8 cellular contexts compared by ENCODE assay signal in genomic region chr9:34123682-34124081, GRCh38. TPM values are rescaled to one million over a fixed set of nuclear protein-coding genes. Genes with fewer than 3 reads are reported as not detected.
DNase-seq lines count a peak whose midpoint lies in the region; ATAC-seq and TF ChIP-seq lines count a peak whose summit lies in the region.

No MANE protein-coding gene starts in this region.

- DNase-seq in PC-3 (no peak), globus pallidus (ENCODE audit: low spot score) (peak; percentile 56)
- DNase-seq in activated CD8-positive, alpha-beta memory T cell treated with anti-CD3 and anti-CD28 coated beads, Interleukin-2, amount 50 U/mL, for 4 hours = no peak

- no peaks in the 10 kb centered on the region for H3K9me2 ChIP-seq in PC-3 (replicated peaks; ENCODE audit: low read length)

- no peak overlapping the region for H2AFZ ChIP-seq in ACC112 (ENCODE audit: low read length, unreplicated experiment)
- H2AFZ ChIP-seq in PC-3 (ENCODE audit: low read length) = no peak overlapping the region

- peaks cover 10% of the 10 kb centered on the region; the same call in 1 of the 2 replicates for H4K20me1 ChIP-seq in PC-3 (ENCODE audit: low read length)

- intact Hi-C loops in PC-3 (cut with micrococcal nuclease) = no loop called here

- no peaks in the 10 kb centered on the region for H3K9me3 ChIP-seq in PC-3 (ENCODE audit: low read length)

- H3K79me2 ChIP-seq in ACC112 (ENCODE audit: control insufficient read depth, insufficient read depth, low read length, unreplicated experiment) (peaks cover 54% of the 10 kb centered on the region), PC-3 (ENCODE audit: low read length) (peaks cover 67% of the 10 kb centered on the region)

- H3F3A ChIP-seq in PC-3 (ENCODE audit: low read length, unreplicated experiment) = no peaks in the 10 kb centered on the region

- CTCF ChIA-PET in PC-3 (lab: Charles Lee) = interaction anchor here (0.8 kb wide), 1 partner anchor 130 kb away, joined by 3 read pairs; no protein-coding TSS in a partner anchor

- POLR2A ChIA-PET in PC-3 (lab: Charles Lee; ENCODE audit: unreplicated experiment) = no interaction called here

- no peak overlapping the region for H3K9ac ChIP-seq in PC-3 (ENCODE audit: low read length)

- BruUV-seq in PC-3 (replicated peaks; lab: Mats Ljungman, UMichigan) = no TSS peak

- no peaks in the 10 kb centered on the region for H3K27me3 ChIP-seq in ACC112 (ENCODE audit: insufficient read depth, low read length)
- H3K27me3 ChIP-seq in PC-3 (ENCODE audit: low read length) = no peaks in the 10 kb centered on the region

- TF ChIP-seq CTCF in PC-3 (conservative IDR thresholded peaks at IDR 0.05; ENCODE audit: low read depth, low read length) = no peak

- H3K27ac ChIP-seq in ACC112 (ENCODE audit: low read depth, low read length) (no peak overlapping the region), PC-3 (ENCODE audit: low read length) (no peak overlapping the region)

- H3K4me1 ChIP-seq in ACC112 (ENCODE audit: control insufficient read depth, insufficient read depth, low read length, unreplicated experiment) (peaks cover 27% of the 10 kb centered on the region), PC-3 (ENCODE audit: insufficient read depth, low read length) (peaks cover 14% of the 10 kb centered on the region)

- peak; percentile 55 for ATAC-seq in GM19452 (IDR thresholded peaks at IDR 0.05; ENCODE audit: unreplicated experiment)
- ATAC-seq in PC-3 = no peak
- no peak for ATAC-seq in HG03280 (IDR thresholded peaks at IDR 0.05; ENCODE audit: unreplicated experiment)
- ATAC-seq in GM21360 (IDR thresholded peaks at IDR 0.05; ENCODE audit: unreplicated experiment) = no peak
- no peak for ATAC-seq in HG02610 (IDR thresholded peaks at IDR 0.05; ENCODE audit: unreplicated experiment)

- H3K4me3 ChIP-seq in ACC112 (ENCODE audit: low read depth, low read length) (peak overlapping the region; percentile 85; the same call in 1 of the 2 replicates), PC-3 (ENCODE audit: low read length) (no peak overlapping the region)

- H3K4me2 ChIP-seq in PC-3 (ENCODE audit: low read length) = peak overlapping the region; percentile 99; the same call in 1 of the 2 replicates

- H3K36me3 ChIP-seq in ACC112 (ENCODE audit: insufficient read depth, low read length) (peaks cover 19% of the 10 kb centered on the region; the same call in 1 of the 2 replicates), PC-3 (ENCODE audit: low read depth, low read length) (peaks cover 11% of the 10 kb centered on the region; the same call in 1 of the 2 replicates)

RNA-seq across cellular contexts. Expression of gene DCAF12, which starts 2.8 kb away (rescaled TPM):
- 12.9 and 16.1 TPM in 2 replicates for total RNA-seq in PC-3 (2014; rRNA removed)

RNA-seq across cellular contexts. Expression of gene UBAP1, which starts 55.2 kb away (rescaled TPM):
- total RNA-seq in PC-3 (2014; rRNA removed) = 15.2 and 16.5 TPM in 2 replicates
